In genomic region chr19:5624741-5625140, GRCh38 we compare ENCODE assay signal across 8 cellular contexts. TPM values are rescaled to one million over a fixed set of nuclear protein-coding genes. Genes with fewer than 3 reads are reported as not detected.
DNase-seq lines count a peak whose midpoint lies in the region; ATAC-seq and TF ChIP-seq lines count a peak whose summit lies in the region.

No MANE protein-coding gene starts in this region.

- TF ChIP-seq CTCF in GM12864 (IDR thresholded peaks at IDR 0.05; ENCODE audit: low read depth, low read length, missing control alignments), result no peak
- no peak for TF ChIP-seq CTCF in esophagus squamous epithelium (IDR thresholded peaks at IDR 0.05)
- TF ChIP-seq CTCF in sigmoid colon (IDR thresholded peaks at IDR 0.05), result no peak

- H3K36me3 ChIP-seq in esophagus squamous epithelium (peaks cover 8 to 62% (median 19%) of the 10 kb centered on the region in 3 donors), sigmoid colon (peaks cover 6 to 57% (median 24%) of the 10 kb centered on the region in 4 donors)

- intact Hi-C loops in esophagus squamous epithelium (cut with DNase I), result loop anchor here (10.0 kb wide), 1 partner anchor 60 kb away; the partner anchor contains the start of genes HSD11B1L and MICOS13
- intact Hi-C loops in sigmoid colon (cut with DNase I), result loop anchor here (5.0 kb wide), 1 partner anchor 168 kb away; the partner anchor contains the start of gene DUS3L
- intact Hi-C loops in head of caudate nucleus (cut with DNase I), result loop anchor here (5.0 kb wide), 1 partner anchor 58 kb away; the partner anchor contains the start of genes HSD11B1L and MICOS13

- peak overlapping the region; percentile 95 for H3K4me3 ChIP-seq in GM12864 (ENCODE audit: low read depth, low read length)
- peak overlapping the region; percentile 78 to 100 (median 90) for H3K4me3 ChIP-seq in esophagus squamous epithelium
- peak overlapping the region; percentile 78 to 95 (median 88) for H3K4me3 ChIP-seq in sigmoid colon

- TF ChIP-seq POLR2A in esophagus squamous epithelium (IDR thresholded peaks at IDR 0.05) (no peak), sigmoid colon (IDR thresholded peaks at IDR 0.05) (no peak)

- TF ChIP-seq EP300 in sigmoid colon (IDR thresholded peaks at IDR 0.05), result no peak

- DNase-seq in GM12864 (ENCODE audit: low read depth), result no peak
- peak; percentile 11 for DNase-seq in RKO (ENCODE audit: low spot score)
- no peak for DNase-seq in esophagus squamous epithelium (lab: John Stamatoyannopoulos, UW)
- DNase-seq in sigmoid colon, result no peak
- no peak for DNase-seq in stimulated activated CD4-positive, alpha-beta T cell treated with anti-CD3 and anti-CD28 coated beads, Interleukin-4, amount 100 ng/mL, for 4 hours
- DNase-seq in head of caudate nucleus, result no peak
- DNase-seq in stimulated activated CD8-positive, alpha-beta memory T cell treated with anti-CD3 and anti-CD28 coated beads, Interleukin-4, amount 100 ng/mL, for 48 hours, result no peak

- H3K4me1 ChIP-seq in esophagus squamous epithelium (peaks cover 38 to 83% (median 58%) of the 10 kb centered on the region in 3 donors), sigmoid colon (peaks cover 0 to 76% (median 74%) of the 10 kb centered on the region in 4 donors)

- no peaks in the 10 kb centered on the region for H3K9me3 ChIP-seq in esophagus squamous epithelium
- no peaks in the 10 kb centered on the region for H3K9me3 ChIP-seq in sigmoid colon

- peak overlapping the region; percentile 23 to 99 (median 64) for H3K27ac ChIP-seq in esophagus squamous epithelium
- peak overlapping the region; percentile 95 to 99 (median 98) for H3K27ac ChIP-seq in sigmoid colon

- ATAC-seq in GM19035 (IDR thresholded peaks at IDR 0.05; ENCODE audit: unreplicated experiment), result no peak

- 15 to 20% methylated on average over 7 of the region's 7 CpGs for WGBS in esophagus squamous epithelium, 2 donors
- 30 to 35% methylated on average over 7 of the region's 7 CpGs for WGBS in sigmoid colon, 2 donors

- H3K27me3 ChIP-seq in esophagus squamous epithelium (no peaks in the 10 kb centered on the region), sigmoid colon (no peaks in the 10 kb centered on the region)

RNA-seq across cellular contexts. Expression of gene SAFB, which starts 1.9 kb away (rescaled TPM):
- 10 to 100 TPM; 40.5 to 80.1 (median 59.2) TPM for total RNA-seq in esophagus squamous epithelium
- 10 to 100 TPM; 48.9 to 75.9 (median 60.4) TPM for total RNA-seq in sigmoid colon
- 10 to 100 TPM; 25.7 to 64.1 (median 30.6) TPM for polyA plus RNA-seq in sigmoid colon

RNA-seq across cellular contexts. Expression of gene SAFB2, which starts 2.2 kb away (rescaled TPM):
- 10 to 100 TPM; 11.6 to 47.3 (median 32.1) TPM for total RNA-seq in esophagus squamous epithelium
- total RNA-seq in sigmoid colon, result 10 to 100 TPM; 22.8 to 80.0 (median 38.1) TPM
- 10 to 100 TPM; 22.2 to 58.8 (median 24.3) TPM for polyA plus RNA-seq in sigmoid colon

RNA-seq across cellular contexts. Expression of gene MICOS13, which starts 55.6 kb away (rescaled TPM):
- total RNA-seq in esophagus squamous epithelium (10 to 100 TPM; 34.0 to 76.3 (median 48.8) TPM), sigmoid colon (10 to 100 TPM; 39.6 to 87.8 (median 61.7) TPM)
- 100 to 1,000 TPM; 110 to 160 (median 120) TPM for polyA plus RNA-seq in sigmoid colon

RNA-seq across cellular contexts. Expression of gene HSD11B1L, which starts 56.1 kb away (rescaled TPM):
- total RNA-seq in esophagus squamous epithelium, result 1 to 10 TPM; 1.9 to 9.4 (median 8.3) TPM
- 10 to 100 TPM; 19.9 to 37.1 (median 23.3) TPM for total RNA-seq in sigmoid colon
- 1 to 10 TPM; 4.2 to 8.4 (median 6.3) TPM for polyA plus RNA-seq in sigmoid colon

RNA-seq across cellular contexts. Expression of gene TINCR, which starts 57.0 kb away (rescaled TPM):
- total RNA-seq in esophagus squamous epithelium (10 to 100 TPM; 19.6 to 44.2 (median 28.0) TPM), sigmoid colon (under 1 TPM in 3 of 4 donors, not detected in 1; 0.33 to 0.55 (median 0.41) TPM)
- 10 to 100 TPM in 2 of 3 donors, 1 to 10 TPM in 1; 2.8 to 27.5 (median 12.0) TPM for polyA plus RNA-seq in sigmoid colon
